In genomic region chr6:96990462-96990861, GRCh38 we compare ENCODE assay signal across 30 cellular contexts.
DNase-seq lines count a peak whose midpoint lies in the region; ATAC-seq, FAIRE-seq and TF ChIP-seq lines count a peak whose summit lies in the region.
"Had no signal": no experiment of that assay in that cellular context is flagged by ENCODE, and none has a peak within 500 bp of the region (broad histone marks: within the 10 kb centered on the region; RNA-seq: fewer than 3 reads in every experiment).

No MANE protein-coding gene starts in this region.

- intact Hi-C loops in HCT116 (cut with micrococcal nuclease) = no loop called here

- RAD21 ChIA-PET in HCT116 (lab: Charles Lee; ENCODE audit: low non-redundant PET in 1 of 2, low total read pairs in 2 of 2, uncharacterized antibody in 2 of 2, unreplicated experiment in 2 of 2) = no interaction called here

- no peaks in the 10 kb centered on the region for H4K20me1 ChIP-seq in HCT116 (ENCODE audit: insufficient read depth)

- no peaks in the 10 kb centered on the region for H3K4me1 ChIP-seq in HCT116 (ENCODE audit: control insufficient read depth in 1 of 2, insufficient read depth in 2 of 2, low read length in 2 of 2)
- H3K4me1 ChIP-seq: adrenal gland, uterus had no signal

- no peak overlapping the region for H2AFZ ChIP-seq in HCT116 (ENCODE audit: low read depth, low read length, poor library complexity, severe bottlenecking)

- H3K36me3 ChIP-seq in HCT116 (ENCODE audit: control insufficient read depth in 1 of 2, insufficient read depth in 2 of 2, low read length in 2 of 2) = no peaks in the 10 kb centered on the region
- H3K36me3 ChIP-seq: adrenal gland, uterus had no signal

- CTCF ChIA-PET in HCT116 (lab: Charles Lee) = no interaction called here

- H3K9me3 ChIP-seq in HCT116 (ENCODE audit: control insufficient read depth in 1 of 2, insufficient read depth in 1 of 2, low read depth in 1 of 2, low read length in 2 of 2) = no peaks in the 10 kb centered on the region
- H3K9me3 ChIP-seq: adrenal gland, mucosa of descending colon, SK-N-SH, uterus had no signal

- no peak for TF ChIP-seq RAD21 in HCT116 (IDR thresholded peaks at IDR 0.05; ENCODE audit: low read depth)

- no peaks in the 10 kb centered on the region for H3K79me2 ChIP-seq in HCT116 (ENCODE audit: insufficient read depth, low read length)

- no peak for DNase-seq in HCT116 (ENCODE audit: low read depth, low spot score)
- DNase-seq in superior temporal gyrus (ENCODE audit: extremely low spot score) = peak; percentile 71
- no peak for DNase-seq in T-helper 1 cell
- no peak for DNase-seq in NCI-H2171 treated with DMSO at 0.1 percent for 48 hours (lab: John Stamatoyannopoulos, UW)
- DNase-seq in GM19239 (ENCODE audit: insufficient read length, low spot score) = no peak
- DNase-seq: ACHN; activated CD4-positive, alpha-beta T cell treated with anti-CD3 and anti-CD28 coated beads, Interleukin-2, amount 50 U/mL, for 48 hours; activated T-cell treated with anti-CD3 and anti-CD28 coated beads, Interleukin-2, amount 50 U/mL, for 48 hours; adrenal gland; CD8-positive, alpha-beta memory T cell; foreskin melanocyte; H7; left cardiac atrium; mucosa of descending colon; NCI-H1105; NCI-H2029; NCI-H226; NCI-H526 treated with DMSO at 0.1 percent for 48 hours; SK-N-SH; stimulated activated naive CD4-positive, alpha-beta T cell treated with Interleukin-2 at 50 U/mL for 16 hours; T-helper 17 cell; uterus had no signal

- TF ChIP-seq POLR2A in HCT116 (IDR thresholded peaks at IDR 0.05; ENCODE audit: borderline replicate concordance, extremely low read depth, insufficient read depth, insufficient read length) = no peak

- H3K4me3 ChIP-seq in HCT116 (replicated peaks in 1 of 2; ENCODE audit: low read depth in 1 of 2, low read length in 2 of 2) = no peak overlapping the region
- H3K4me3 ChIP-seq: adrenal gland, lung, mucosa of descending colon, smooth muscle cell, uterus had no signal

- BruUV-seq in HCT116 (replicated peaks; lab: Mats Ljungman, UMichigan) = no TSS peak

- H3K27me3 ChIP-seq in HCT116 (ENCODE audit: insufficient read depth, low read length) (no peaks in the 10 kb centered on the region), layer of hippocampus (ENCODE audit: control insufficient read depth, insufficient read depth, low read length) (no peaks in the 10 kb centered on the region)
- H3K27me3 ChIP-seq: adrenal gland, uterus had no signal

- no peak overlapping the region for H3K27ac ChIP-seq in HCT116 (ENCODE audit: low read depth, low read length)
- peak overlapping the region; percentile 72 for H3K27ac ChIP-seq in angular gyrus (ENCODE audit: low read depth, low read length)
- peak overlapping the region; percentile 60 for H3K27ac ChIP-seq in layer of hippocampus (ENCODE audit: low read depth, low read length)
- H3K27ac ChIP-seq: adrenal gland, uterus had no signal

- H3K9me2 ChIP-seq in HCT116 (ENCODE audit: insufficient read depth) = no peaks in the 10 kb centered on the region
- H3K9me2 ChIP-seq: SK-N-SH had no signal

- no peak overlapping the region for H3K4me2 ChIP-seq in HCT116 (ENCODE audit: low read length)
- H3K4me2 ChIP-seq: SK-N-SH, smooth muscle cell had no signal

- peak; percentile 53 for ATAC-seq in HCT116
- ATAC-seq: activated CD4-positive, CD25-positive, alpha-beta regulatory T cell treated with anti-CD3 and anti-CD28 coated beads, Interleukin-2, amount 50 U/mL, for 24 hours; mucosa of descending colon; natural killer cell treated with Interleukin-12 subunit alpha and Interleukin-12 subunit beta and Interleukin-15 and Interleukin-18, amount 100 ng/mL, for 72 hours; Right ventricle myocardium inferior; T-helper 17 cell had no signal

- H3K9ac ChIP-seq in HCT116 (ENCODE audit: low read length) = no peak overlapping the region
- H3K9ac ChIP-seq: SK-N-SH had no signal

- no peak for TF ChIP-seq CTCF in HCT116 (IDR thresholded peaks at IDR 0.05 in 2 of 3, conservative IDR thresholded peaks at IDR 0.05 in 1 of 3; ENCODE audit: borderline replicate concordance in 1 of 3, insufficient read depth in 1 of 3, low read depth in 2 of 3, low read length in 2 of 3)

- no peak for FAIRE-seq in GM19239 (lab: Jason Lieb, UNC)
- FAIRE-seq: GM12891 had no signal

- POLR2A ChIA-PET in HCT116 (lab: Charles Lee) = no interaction called here

TF ChIP-seq in HCT116, 20 proteins besides CTCF, POLR2A, EP300 and RAD21:
- TF ChIP-seq JUND (IDR thresholded peaks at IDR 0.05) = no peak
- TF ChIP-seq MAX (IDR thresholded peaks at IDR 0.05) = no peak
- no peak for TF ChIP-seq ZFX (IDR thresholded peaks at IDR 0.05)
- TF ChIP-seq CEBPB (IDR thresholded peaks at IDR 0.05; ENCODE audit: low read depth) = no peak
- no peak for TF ChIP-seq EZH2 (IDR thresholded peaks at IDR 0.05)
- no peak for TF ChIP-seq FOSL1 (IDR thresholded peaks at IDR 0.05; ENCODE audit: low read depth)
TF ChIP-seq in HCT116: peak in this region for 0.
